ENCODE assay signal across 10 cellular contexts in the genomic region with DNA sequence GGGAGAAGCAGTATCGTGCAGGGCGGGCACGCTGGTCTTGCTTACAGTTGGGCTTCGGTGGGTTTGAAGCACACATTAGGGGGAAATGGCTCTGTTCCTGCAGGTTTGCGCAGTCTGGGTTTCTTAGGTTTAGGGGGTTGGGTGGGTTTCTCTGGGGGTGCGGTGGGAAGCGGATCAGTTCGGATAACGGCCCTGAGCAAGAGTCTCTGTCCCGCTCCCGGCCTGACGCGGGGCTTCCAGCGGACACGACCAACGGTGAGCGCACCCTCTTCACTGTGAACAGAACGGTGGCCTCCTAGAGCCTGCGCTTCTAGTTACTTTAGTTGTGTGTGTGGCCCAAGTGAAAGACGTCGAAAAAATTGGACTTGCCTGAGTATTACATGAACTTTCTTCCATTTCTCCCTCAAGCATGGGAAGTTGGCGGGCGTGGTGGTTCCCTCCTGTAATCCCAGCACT. TPM values are rescaled to one million over a fixed set of nuclear protein-coding genes. Genes with fewer than 3 reads are reported as not detected.
DNase-seq lines count a peak whose midpoint lies in the region; ATAC-seq and TF ChIP-seq lines count a peak whose summit lies in the region.
"Had no signal": no experiment of that assay in that cellular context is flagged by ENCODE, and none has a peak within 500 bp of the region (broad histone marks: within the 10 kb centered on the region; RNA-seq: fewer than 3 reads in every experiment).

No MANE protein-coding gene starts in this region.

- H3K27me3 ChIP-seq in A673 (replicated peaks; ENCODE audit: insufficient read depth, low read depth, low read length, poor library complexity) (peaks cover 2% of the 10 kb centered on the region), gastroesophageal sphincter (peaks cover 96% of the 10 kb centered on the region)
- peaks cover 0 to 10% of the 10 kb centered on the region in 2 donors for H3K27me3 ChIP-seq in naive thymus-derived CD4-positive, alpha-beta T cell (ENCODE audit: control insufficient read depth in 2 of 2, insufficient read depth in 2 of 2, low read length in 2 of 2)

- H3K36me3 ChIP-seq in A673 (ENCODE audit: insufficient read depth, low read length, poor library complexity, severe bottlenecking) (no peaks in the 10 kb centered on the region), gastroesophageal sphincter (no peaks in the 10 kb centered on the region)
- H3K36me3 ChIP-seq in naive thymus-derived CD4-positive, alpha-beta T cell (ENCODE audit: control insufficient read depth in 2 of 3, insufficient read depth in 3 of 3, low read length in 3 of 3), result no peaks in the 10 kb centered on the region

- TF ChIP-seq CTCF in A673 (conservative IDR thresholded peaks at IDR 0.05; ENCODE audit: low read depth, low read length) (no peak), HFF-Myc (IDR thresholded peaks at IDR 0.05; ENCODE audit: low read depth, low read length, missing control alignments) (no peak), MCF 10A (IDR thresholded peaks at IDR 0.05; ENCODE audit: unreplicated experiment) (no peak), gastroesophageal sphincter (IDR thresholded peaks at IDR 0.05) (no peak)

- H3K27ac Mint-ChIP-seq in MCF 10A (ENCODE audit: low read depth, unreplicated experiment), result no peak overlapping the region
- no peak overlapping the region for H3K27ac Mint-ChIP-seq in naive thymus-derived CD4-positive, alpha-beta T cell

- peak overlapping the region; percentile 56 for H3K4me3 Mint-ChIP-seq in MCF 10A (ENCODE audit: unreplicated experiment)
- peak overlapping the region; percentile 60 to 85 (median 70) for H3K4me3 Mint-ChIP-seq in naive thymus-derived CD4-positive, alpha-beta T cell

- H3K27me3 Mint-ChIP-seq in MCF 10A (ENCODE audit: insufficient read depth, unreplicated experiment), result peaks cover 18% of the 10 kb centered on the region
- H3K27me3 Mint-ChIP-seq in naive thymus-derived CD4-positive, alpha-beta T cell, result peaks cover 62 to 78% (median 74%) of the 10 kb centered on the region in 5 donors

- intact Hi-C loops in A673 (cut with micrococcal nuclease; ENCODE audit: unreplicated experiment) (no loop called here), MCF 10A (cut with micrococcal nuclease) (no loop called here)
- intact Hi-C loops in naive thymus-derived CD4-positive, alpha-beta T cell (cut with micrococcal nuclease), result no loop called here

- H3K9me3 ChIP-seq in A673 (ENCODE audit: low read depth, low read length, poor library complexity, severe bottlenecking) (no peaks in the 10 kb centered on the region), gastroesophageal sphincter (peaks cover 0 to 7% (median 0%) of the 10 kb centered on the region in 3 donors)
- no peaks in the 10 kb centered on the region for H3K9me3 ChIP-seq in naive thymus-derived CD4-positive, alpha-beta T cell (ENCODE audit: control insufficient read depth in 2 of 3, low read length in 3 of 3)

- H3K9me3 Mint-ChIP-seq in MCF 10A (ENCODE audit: unreplicated experiment), result no peaks in the 10 kb centered on the region
- peaks cover 0 to 4% (median 0%) of the 10 kb centered on the region in 11 donors for H3K9me3 Mint-ChIP-seq in naive thymus-derived CD4-positive, alpha-beta T cell

- no peaks in the 10 kb centered on the region for H3K36me3 Mint-ChIP-seq in MCF 10A (ENCODE audit: insufficient read depth, unreplicated experiment)
- H3K36me3 Mint-ChIP-seq in naive thymus-derived CD4-positive, alpha-beta T cell, result peaks cover 0 to 3% (median 0%) of the 10 kb centered on the region in 5 donors

- no peak overlapping the region for H3K27ac ChIP-seq in A673 (ENCODE audit: low read depth, low read length, poor library complexity, severe bottlenecking)
- H3K27ac ChIP-seq in naive thymus-derived CD4-positive, alpha-beta T cell (ENCODE audit: low read depth, low read length), result no peak overlapping the region
- H3K27ac ChIP-seq in gastroesophageal sphincter, result no peak overlapping the region

- peaks cover 5% of the 10 kb centered on the region for H3K4me1 ChIP-seq in A673 (ENCODE audit: insufficient read depth, low read length, poor library complexity, severe bottlenecking)
- no peaks in the 10 kb centered on the region for H3K4me1 ChIP-seq in naive thymus-derived CD4-positive, alpha-beta T cell (ENCODE audit: control insufficient read depth in 2 of 2, insufficient read depth in 2 of 2, low read length in 2 of 2)
- peaks cover 0 to 15% (median 3%) of the 10 kb centered on the region in 3 donors for H3K4me1 ChIP-seq in gastroesophageal sphincter

- POLR2A ChIA-PET in A673 (lab: Charles Lee; ENCODE audit: low non-redundant PET), result no interaction called here
- POLR2A ChIA-PET in MCF 10A (lab: Yijun Ruan, JAX), result no interaction called here
- POLR2A ChIA-PET in naive thymus-derived CD4-positive, alpha-beta T cell (lab: Charles Lee), result no interaction called here

- no peak for TF ChIP-seq POLR2A in gastroesophageal sphincter (IDR thresholded peaks at IDR 0.05)

- H3K4me3 ChIP-seq in A673 (ENCODE audit: low read depth, low read length, poor library complexity, severe bottlenecking) (peak overlapping the region; percentile 82), HFF-Myc (replicated peaks; ENCODE audit: low read depth, low read length) (peak overlapping the region; percentile 40), gastroesophageal sphincter (peak overlapping the region in 1 of 2 donors; percentile 62)
- no peak overlapping the region for H3K4me3 ChIP-seq in naive thymus-derived CD4-positive, alpha-beta T cell (ENCODE audit: low read length)

- no peaks in the 10 kb centered on the region for H3K4me1 Mint-ChIP-seq in MCF 10A (ENCODE audit: insufficient read depth, unreplicated experiment)
- peaks cover 0 to 14% (median 10%) of the 10 kb centered on the region in 7 donors for H3K4me1 Mint-ChIP-seq in naive thymus-derived CD4-positive, alpha-beta T cell

- 100% methylated on average over 1 of the region's 23 CpGs; no CpG with 5 or more reads in 1 of the 2 donors for WGBS in gastroesophageal sphincter (ENCODE audit: low coverage in 1 of 2), 2 donors

- TF ChIP-seq EP300 in gastroesophageal sphincter (IDR thresholded peaks at IDR 0.05), result no peak

- CTCF ChIA-PET in A673 (lab: Charles Lee) (interaction anchor here (0.7 kb wide), 1 partner anchor 11 kb away, joined by 18 read pairs; no protein-coding TSS in a partner anchor), MCF 10A (lab: Yijun Ruan, JAX) (no interaction called here)
- CTCF ChIA-PET in naive thymus-derived CD4-positive, alpha-beta T cell (lab: Charles Lee), result no interaction called here

- ATAC-seq in naive thymus-derived CD4-positive, alpha-beta T cell, result no peak
- ATAC-seq in gastroesophageal sphincter (no peak), GM21526 (IDR thresholded peaks at IDR 0.05; ENCODE audit: low FRiP score, unreplicated experiment) (no peak), HG03571 (IDR thresholded peaks at IDR 0.05; ENCODE audit: unreplicated experiment) (no peak)

- BruUV-seq in A673 (replicated peaks; lab: Mats Ljungman, UMichigan), result no TSS peak
- no TSS peak for BruUV-seq in MCF 10A (replicated peaks; lab: Mats Ljungman, UMichigan)

- no peak for DNase-seq in A673 (ENCODE audit: low spot score)
- no peak for DNase-seq in HFF-Myc (ENCODE audit: extremely low read depth, low read depth)
- DNase-seq in MCF 10A (ENCODE audit: unreplicated experiment), result no peak
- DNase-seq in naive thymus-derived CD4-positive, alpha-beta T cell, result no peak
- DNase-seq in NCI-H524 (lab: John Stamatoyannopoulos, UW), result no peak
- DNase-seq: NCI-H2081 treated with DMSO at 0.1 percent for 48 hours had no signal

RNA-seq across cellular contexts. Expression of gene ELOVL2, which starts 0.6 kb away (rescaled TPM):
- total RNA-seq in A673 (2021) (12.7 and 14.1 TPM in 2 replicates), MCF 10A (2022) (not detected in 2 replicates), gastroesophageal sphincter (under 1 TPM in 3 of 4 donors, not detected in 1; 0.40 to 0.87 (median 0.62) TPM)
- total RNA-seq in naive thymus-derived CD4-positive, alpha-beta T cell, result not detected
- polyA plus RNA-seq in naive thymus-derived CD4-positive, alpha-beta T cell, result not detected
- total RNA-seq: activated CD8-positive, alpha-beta memory T cell treated with anti-CD3 and anti-CD28 coated beads for 36 hours had no signal

RNA-seq across cellular contexts. Expression of gene SMIM13, which starts 48.9 kb away (rescaled TPM):
- 16.8 and 18.9 TPM in 2 replicates for total RNA-seq in A673 (2021)
- 28.1 and 29.8 TPM in 2 replicates for total RNA-seq in MCF 10A (2022)
- 1 to 10 TPM; 4.0 to 9.9 (median 4.4) TPM for total RNA-seq in naive thymus-derived CD4-positive, alpha-beta T cell
- polyA plus RNA-seq in naive thymus-derived CD4-positive, alpha-beta T cell, result 1 to 10 TPM in 1 of 2 donors, under 1 TPM in 1; 0.64 to 1.9 TPM
- 10 to 100 TPM in 3 of 4 donors, 1 to 10 TPM in 1; 8.3 to 13.5 (median 12.5) TPM for total RNA-seq in gastroesophageal sphincter
